Comparison of ENCODE assay signal across 15 cellular contexts in genomic region chr3:63364495-63364894, GRCh38.
DNase-seq lines count a peak whose midpoint lies in the region; ATAC-seq and TF ChIP-seq lines count a peak whose summit lies in the region.
"Had no signal": no experiment of that assay in that cellular context is flagged by ENCODE, and none has a peak within 500 bp of the region (broad histone marks: within the 10 kb centered on the region; RNA-seq: fewer than 3 reads in every experiment).

No MANE protein-coding gene starts in this region.

- no peak overlapping the region for H3K9ac ChIP-seq in mammary epithelial cell (ENCODE audit: insufficient read depth, low read length)
- H3K9ac ChIP-seq: KMS-11 had no signal

- no peaks in the 10 kb centered on the region for H3K4me1 Mint-ChIP-seq in naive thymus-derived CD8-positive, alpha-beta T cell
- H3K4me1 Mint-ChIP-seq: neural crest cell had no signal

- DNase-seq in COLO829 (ENCODE audit: low spot score): peak; percentile 60
- peak; percentile 11 for DNase-seq in LNCaP clone FGC (ENCODE audit: low read depth)
- peak; percentile 27 for DNase-seq in mammary epithelial cell
- peak; percentile 56 for DNase-seq in kidney tubule cell (ENCODE audit: low spot score)
- DNase-seq in effector CD4-positive, alpha-beta T cell: no peak
- DNase-seq in naive thymus-derived CD8-positive, alpha-beta T cell: no peak
- no peak for DNase-seq in coronary artery (ENCODE audit: low spot score)
- DNase-seq: amniotic stem cell, H9, Peyer's patch had no signal

- H3K36me3 Mint-ChIP-seq in naive thymus-derived CD8-positive, alpha-beta T cell: no peaks in the 10 kb centered on the region

- H3K27ac Mint-ChIP-seq in naive thymus-derived CD8-positive, alpha-beta T cell: no peak overlapping the region
- H3K27ac Mint-ChIP-seq: H9 had no signal

- H3K4me3 ChIP-seq in LNCaP clone FGC (ENCODE audit: low read depth, low read length) (no peak overlapping the region), mammary epithelial cell (replicated peaks in 1 of 3; ENCODE audit: insufficient read depth in 1 of 3, low read depth in 2 of 3, low read length in 3 of 3) (no peak overlapping the region), coronary artery (no peak overlapping the region)
- H3K4me3 ChIP-seq: Peyer's patch, vagina had no signal

- H3K27ac ChIP-seq in mammary epithelial cell (ENCODE audit: insufficient read depth, low read depth, low read length): no peak overlapping the region
- H3K27ac ChIP-seq in coronary artery: no peak overlapping the region
- H3K27ac ChIP-seq: C4-2B, KMS-11, Peyer's patch, vagina had no signal

- intact Hi-C loops in mammary epithelial cell (cut with micrococcal nuclease): no loop called here

- peaks cover 0 to 22% (median 3%) of the 10 kb centered on the region in 5 donors for H3K27me3 Mint-ChIP-seq in naive thymus-derived CD8-positive, alpha-beta T cell

- no TSS peak for BruUV-seq in mammary epithelial cell (replicated peaks; lab: Mats Ljungman, UMichigan)

- no peaks in the 10 kb centered on the region for H3K27me3 ChIP-seq in mammary epithelial cell (ENCODE audit: insufficient read depth, low read length)
- H3K27me3 ChIP-seq: Peyer's patch, vagina had no signal

- no peak overlapping the region for H2AFZ ChIP-seq in mammary epithelial cell (ENCODE audit: low read depth, low read length)

- CTCF ChIA-PET in mammary epithelial cell (lab: Charles Lee; ENCODE audit: low non-redundant PET): no interaction called here

- H3K4me3 Mint-ChIP-seq in naive thymus-derived CD8-positive, alpha-beta T cell: no peak overlapping the region
- H3K4me3 Mint-ChIP-seq: H9, neural crest cell had no signal

- H3K9me3 ChIP-seq in mammary epithelial cell (replicated peaks; ENCODE audit: insufficient read depth, low read length): no peaks in the 10 kb centered on the region
- H3K9me3 ChIP-seq: Peyer's patch, vagina had no signal

- H3K4me1 ChIP-seq in mammary epithelial cell (ENCODE audit: insufficient read depth, low read length): no peaks in the 10 kb centered on the region
- H3K4me1 ChIP-seq: Peyer's patch, vagina had no signal

- H3K79me2 ChIP-seq in mammary epithelial cell (ENCODE audit: insufficient read depth, low read length): no peaks in the 10 kb centered on the region

- in situ Hi-C loops in mammary epithelial cell (cut with MboI; ENCODE audit: low sequenced_read_pairs in 2 of 2): loop anchor here in 1 of 2 donors (25.0 kb wide), 1 partner anchor 298 kb away; the partner anchor contains the start of gene SNTN

- H4K20me1 ChIP-seq in mammary epithelial cell (ENCODE audit: insufficient read depth, low read length): no peaks in the 10 kb centered on the region

- dilution Hi-C loops in mammary epithelial cell (cut with HindIII; ENCODE audit: low sequenced_read_pairs): no loop called here

- peaks cover 0 to 8% (median 0%) of the 10 kb centered on the region in 9 donors for H3K9me3 Mint-ChIP-seq in naive thymus-derived CD8-positive, alpha-beta T cell
- H3K9me3 Mint-ChIP-seq: H9, neural crest cell had no signal

- TF ChIP-seq CTCF in LNCaP clone FGC (IDR thresholded peaks at IDR 0.05; ENCODE audit: control insufficient read depth, extremely low read depth, insufficient read depth) (no peak), mammary epithelial cell (conservative IDR thresholded peaks at IDR 0.05 in 1 of 2, IDR thresholded peaks at IDR 0.05 in 1 of 2; ENCODE audit: extremely low read depth in 1 of 2, insufficient read depth in 1 of 2, low read depth in 1 of 2, low read length in 2 of 2) (no peak), coronary artery (IDR thresholded peaks at IDR 0.05) (no peak)

- no peaks in the 10 kb centered on the region for H3K36me3 ChIP-seq in mammary epithelial cell (ENCODE audit: insufficient read depth, low read length)
- H3K36me3 ChIP-seq: Peyer's patch, vagina had no signal

- 0% methylated on average over 1 of the region's 1 CpG for WGBS in mammary epithelial cell (ENCODE audit: low coverage, missing lambda C conversion rate)

- no peak overlapping the region for H3K4me2 ChIP-seq in mammary epithelial cell (ENCODE audit: insufficient read depth, low read depth, low read length)
- H3K4me2 ChIP-seq: KMS-11 had no signal

- POLR2A ChIA-PET in naive thymus-derived CD8-positive, alpha-beta T cell (lab: Charles Lee): no interaction called here

- ATAC-seq in GM18858 (IDR thresholded peaks at IDR 0.05; ENCODE audit: unreplicated experiment): no peak
- no peak for ATAC-seq in naive thymus-derived CD8-positive, alpha-beta T cell

Comparison
In these comparisons a context has a peak if more than half of its experiments do, and no peak if none do; other contexts are left out.
1. DNase-seq: peak in COLO829 (single experiment), LNCaP clone FGC (single experiment), mammary epithelial cell (single experiment) and kidney tubule cell (single experiment); none in effector CD4-positive, alpha-beta T cell (single experiment), naive thymus-derived CD8-positive, alpha-beta T cell (0 of 10) and coronary artery (single experiment).